Comparison of ENCODE assay signal across 31 cellular contexts in the genomic region with DNA sequence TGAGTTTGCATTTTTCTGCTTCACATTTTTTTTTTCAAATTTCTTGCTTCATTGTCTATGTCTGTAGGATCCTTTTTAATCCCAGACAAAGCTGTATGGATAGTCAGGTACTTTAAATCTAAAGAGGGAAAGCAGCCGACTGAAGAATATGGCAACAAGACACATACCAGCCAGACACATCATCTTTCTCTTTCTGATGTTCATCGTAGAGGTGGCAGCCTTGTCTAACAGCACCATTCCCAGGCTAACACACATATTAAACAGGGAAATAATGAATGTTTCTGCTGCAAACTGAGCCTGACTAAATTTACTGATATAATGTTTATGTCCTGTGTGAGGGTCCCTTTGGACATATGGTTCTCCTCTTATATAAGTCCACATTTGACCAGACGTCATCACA. TPM values are rescaled to one million over a fixed set of nuclear protein-coding genes. Genes with fewer than 3 reads are reported as not detected.
"Had no signal": no experiment of that assay in that cellular context is flagged by ENCODE, and none has a peak within 500 bp of the region (broad histone marks: within the 10 kb centered on the region; RNA-seq: fewer than 3 reads in every experiment).

No MANE protein-coding gene starts in this region.

- H3K4me3 Mint-ChIP-seq: activated CD4-positive, alpha-beta T cell treated with anti-CD3 and anti-CD28 coated beads for 36 hours; activated CD8-positive, alpha-beta T cell treated with anti-CD3 and anti-CD28 coated beads, Interleukin-2, amount 10 ng/mL, durations not matched to agents 7 days and 5 days; activated naive CD8-positive, alpha-beta T cell treated with anti-CD3 and anti-CD28 coated beads, Interleukin-2, amount 10 ng/mL, durations not matched to agents 7 days and 5 days; T-cell had no signal

- H3K27ac ChIP-seq: adrenal gland, breast epithelium, SJSA1, VCaP had no signal

- H3K4me3 ChIP-seq: adrenal gland, breast epithelium, SJSA1 had no signal

- H3K27me3 ChIP-seq: adrenal gland, breast epithelium, SJSA1 had no signal

- H3K36me3 ChIP-seq: adrenal gland, breast epithelium, SJSA1 had no signal

- H3K27ac Mint-ChIP-seq: activated CD4-positive, alpha-beta T cell treated with anti-CD3 and anti-CD28 coated beads for 36 hours; activated CD8-positive, alpha-beta T cell treated with anti-CD3 and anti-CD28 coated beads, Interleukin-2, amount 10 ng/mL, durations not matched to agents 7 days and 5 days; activated naive CD8-positive, alpha-beta T cell treated with anti-CD3 and anti-CD28 coated beads, Interleukin-2, amount 10 ng/mL, durations not matched to agents 7 days and 5 days; T-cell had no signal

- ATAC-seq: activated CD4-positive, alpha-beta T cell treated with anti-CD3 and anti-CD28 coated beads for 36 hours; activated CD8-positive, alpha-beta T cell treated with anti-CD3 and anti-CD28 coated beads, Interleukin-2, amount 10 ng/mL, durations not matched to agents 7 days and 5 days; Panc1; T-cell had no signal

- DNase-seq: activated CD4-positive, alpha-beta T cell treated with anti-CD3 and anti-CD28 coated beads for 36 hours; activated CD4-positive, alpha-beta T cell treated with anti-CD3 and anti-CD28 coated beads, Interleukin-2, amount 50 U/mL, for 4 hours; activated CD8-positive, alpha-beta memory T cell treated with anti-CD3 and anti-CD28 coated beads, Interleukin-2, amount 50 U/mL, for 48 hours; activated CD8-positive, alpha-beta T cell treated with anti-CD3 and anti-CD28 coated beads, Interleukin-2, amount 10 ng/mL, durations not matched to agents 7 days and 5 days; activated naive CD4-positive, alpha-beta T cell treated with anti-CD3 and anti-CD28 coated beads, Interleukin-2, amount 50 U/mL, for 16 hours; activated naive CD8-positive, alpha-beta T cell treated with anti-CD3 and anti-CD28 coated beads, Interleukin-2, amount 10 ng/mL, durations not matched to agents 7 days and 5 days; activated T-cell treated with anti-CD3 and anti-CD28 coated beads, Interleukin-2, amount 50 U/mL, for 1 hour; adrenal gland; aorta; caudate nucleus; Kasumi-1; KBM-7; NCI-H1105 treated with DMSO at 0.1 percent for 48 hours; NCI-H1436 treated with DMSO at 0.1 percent for 48 hours; NCI-H187; NCI-H2081; NCI-H2171; NCI-H2227 treated with DMSO at 0.1 percent for 48 hours; NCI-H510A; NCI-H526 treated with DMSO at 0.1 percent for 48 hours; NCI-H82; RPMI8226; SHP77; T-cell; T-helper 2 cell; T1000 had no signal

- H3K4me1 ChIP-seq: SJSA1 had no signal

- H3K36me3 Mint-ChIP-seq: activated naive CD8-positive, alpha-beta T cell treated with anti-CD3 and anti-CD28 coated beads, Interleukin-2, amount 10 ng/mL, durations not matched to agents 7 days and 5 days; T-cell had no signal

- H3K9me3 ChIP-seq: adrenal gland, breast epithelium, SJSA1 had no signal

- H3K9me3 Mint-ChIP-seq: activated naive CD8-positive, alpha-beta T cell treated with anti-CD3 and anti-CD28 coated beads, Interleukin-2, amount 10 ng/mL, durations not matched to agents 7 days and 5 days; T-cell had no signal

RNA-seq across cellular contexts. Expression of a gene that starts 3.7 kb away (rescaled TPM):
- total RNA-seq: activated CD8-positive, alpha-beta T cell treated with anti-CD3 and anti-CD28 coated beads, Interleukin-2, amount 10 ng/mL, durations not matched to agents 7 days and 5 days; activated naive CD8-positive, alpha-beta T cell treated with anti-CD3 and anti-CD28 coated beads, Interleukin-2, amount 10 ng/mL, durations not matched to agents 7 days and 5 days; aorta; OCI-LY7; SJSA1 had no signal

RNA-seq across cellular contexts. Expression of a gene that starts 44.8 kb away (rescaled TPM):
- total RNA-seq: OCI-LY7 had no signal
